In the genomic region with DNA sequence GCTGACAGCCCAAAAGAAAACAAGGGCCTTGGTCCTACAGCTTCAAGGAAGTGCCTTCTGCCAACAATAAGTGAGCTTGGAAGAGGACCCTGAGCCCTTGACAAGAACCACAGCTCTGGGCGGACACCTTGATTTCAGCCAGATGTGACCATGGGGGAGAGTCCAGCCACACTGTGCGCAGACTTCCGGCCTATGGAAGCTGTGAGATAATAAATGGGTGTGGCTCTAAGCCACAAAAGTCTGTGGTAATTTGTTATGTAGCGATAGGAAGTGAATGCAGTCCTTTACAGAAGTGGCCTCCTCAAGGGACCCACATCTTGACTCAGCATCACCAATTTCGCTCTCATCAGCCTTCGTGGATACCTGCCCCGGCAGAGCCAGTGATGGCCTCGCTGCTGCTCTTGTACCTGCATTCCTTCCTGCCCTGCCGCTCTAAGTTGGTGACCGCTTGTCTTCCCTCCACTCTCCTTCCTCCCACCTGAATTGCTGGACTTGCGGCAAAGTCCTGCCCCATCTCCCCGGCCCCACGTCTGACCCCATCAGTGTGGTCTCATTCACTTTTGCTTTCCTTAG, we compare ENCODE assay signal across 1 cellular context.
TF ChIP-seq lines count a peak whose summit lies in the region.

No MANE protein-coding gene starts in this region.

TF ChIP-seq in HCT116, 20 proteins besides CTCF, POLR2A, EP300 and RAD21 (continued from another document):
- TF ChIP-seq EGR1 (IDR thresholded peaks at IDR 0.05; ENCODE audit: low read depth): no peak
